In the genomic region with DNA sequence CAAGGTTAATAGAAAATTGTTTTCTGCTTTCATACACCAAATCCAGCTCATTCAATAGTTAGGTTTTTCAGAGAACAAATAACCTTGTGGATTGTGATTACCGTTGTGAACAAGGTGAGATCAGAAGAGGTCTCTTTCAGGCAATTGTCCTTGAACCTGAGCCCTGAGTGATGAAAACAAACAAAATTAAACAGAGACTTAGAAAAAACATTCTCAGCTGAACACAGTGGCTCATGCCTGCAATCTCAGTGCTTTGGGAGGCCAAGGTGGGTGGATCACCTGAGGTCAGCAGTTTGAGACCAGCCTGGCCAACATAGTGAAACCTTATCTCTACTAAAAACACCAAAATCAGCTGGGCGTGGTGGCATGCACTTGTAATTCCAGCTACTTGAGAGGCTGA, we compare ENCODE assay signal across 26 cellular contexts.
"Had no signal": no experiment of that assay in that cellular context is flagged by ENCODE, and none has a peak within 500 bp of the region (broad histone marks: within the 10 kb centered on the region; RNA-seq: fewer than 3 reads in every experiment).

No MANE protein-coding gene starts in this region.

- H3K27me3 Mint-ChIP-seq: dendritic cell treated with granulocyte-macrophage colony-stimulating factor and Interleukin-4, amounts not matched to agents 40 ng/mL and 50 ng/mL, for 4 days; effector memory CD8-positive, alpha-beta T cell had no signal

- FAIRE-seq: endometrium, frontal cortex, islet of Langerhans, keratinocyte had no signal

- H3K79me2 ChIP-seq: hepatocyte had no signal

- H3K36me3 Mint-ChIP-seq: memory B cell; naive thymus-derived CD4-positive, alpha-beta T cell had no signal

- ATAC-seq: effector memory CD8-positive, alpha-beta T cell; foreskin keratinocyte; gastroesophageal sphincter; heart left ventricle; left colon; left lung; left ventricle myocardium superior; naive thymus-derived CD4-positive, alpha-beta T cell had no signal

- DNase-seq: colonic mucosa; cortex of kidney; effector CD8-positive, alpha-beta T cell; effector memory CD8-positive, alpha-beta T cell; endodermal cell; foreskin keratinocyte; heart left ventricle; hypothalamus; left colon; left lung; left ventricle myocardium superior; mammary epithelial cell; mesendoderm; midbrain; naive thymus-derived CD4-positive, alpha-beta T cell had no signal

- H3K9me3 ChIP-seq: colonic mucosa, esophagus muscularis mucosa, gastroesophageal sphincter, heart left ventricle, left lung had no signal

- H3K4me3 Mint-ChIP-seq: dendritic cell treated with granulocyte-macrophage colony-stimulating factor and Interleukin-4, amounts not matched to agents 40 ng/mL and 50 ng/mL, for 4 days; effector memory CD8-positive, alpha-beta T cell; endodermal cell; memory B cell; naive thymus-derived CD4-positive, alpha-beta T cell had no signal

- H3K27ac Mint-ChIP-seq: dendritic cell treated with granulocyte-macrophage colony-stimulating factor and Interleukin-4, amounts not matched to agents 40 ng/mL and 50 ng/mL, for 4 days; effector memory CD8-positive, alpha-beta T cell; endodermal cell; memory B cell; naive thymus-derived CD4-positive, alpha-beta T cell had no signal

- H3K9me3 Mint-ChIP-seq: dendritic cell treated with granulocyte-macrophage colony-stimulating factor and Interleukin-4, amounts not matched to agents 40 ng/mL and 50 ng/mL, for 4 days; endodermal cell; memory B cell had no signal

- H3K36me3 ChIP-seq: colonic mucosa, esophagus muscularis mucosa, gastroesophageal sphincter, heart left ventricle, left lung had no signal

- H3K4me1 Mint-ChIP-seq: memory B cell; naive thymus-derived CD4-positive, alpha-beta T cell had no signal

- H3K4me3 ChIP-seq: colonic mucosa, esophagus muscularis mucosa, gastroesophageal sphincter, heart left ventricle, hepatocyte, left lung, lung had no signal

- H3K27me3 ChIP-seq: colonic mucosa, esophagus muscularis mucosa, foreskin keratinocyte, gastroesophageal sphincter, heart left ventricle, hepatocyte, left lung had no signal

- H2AFZ ChIP-seq: hepatocyte had no signal

- H3K27ac ChIP-seq: colonic mucosa, epithelial cell of prostate, esophagus muscularis mucosa, foreskin keratinocyte, gastroesophageal sphincter, heart left ventricle, hepatocyte, left lung had no signal

- H3K4me1 ChIP-seq: colonic mucosa, esophagus muscularis mucosa, foreskin keratinocyte, gastroesophageal sphincter, left lung had no signal

- H3K4me2 ChIP-seq: hepatocyte had no signal
